Comparison of ENCODE assay signal across 8 cellular contexts in the genomic region with DNA sequence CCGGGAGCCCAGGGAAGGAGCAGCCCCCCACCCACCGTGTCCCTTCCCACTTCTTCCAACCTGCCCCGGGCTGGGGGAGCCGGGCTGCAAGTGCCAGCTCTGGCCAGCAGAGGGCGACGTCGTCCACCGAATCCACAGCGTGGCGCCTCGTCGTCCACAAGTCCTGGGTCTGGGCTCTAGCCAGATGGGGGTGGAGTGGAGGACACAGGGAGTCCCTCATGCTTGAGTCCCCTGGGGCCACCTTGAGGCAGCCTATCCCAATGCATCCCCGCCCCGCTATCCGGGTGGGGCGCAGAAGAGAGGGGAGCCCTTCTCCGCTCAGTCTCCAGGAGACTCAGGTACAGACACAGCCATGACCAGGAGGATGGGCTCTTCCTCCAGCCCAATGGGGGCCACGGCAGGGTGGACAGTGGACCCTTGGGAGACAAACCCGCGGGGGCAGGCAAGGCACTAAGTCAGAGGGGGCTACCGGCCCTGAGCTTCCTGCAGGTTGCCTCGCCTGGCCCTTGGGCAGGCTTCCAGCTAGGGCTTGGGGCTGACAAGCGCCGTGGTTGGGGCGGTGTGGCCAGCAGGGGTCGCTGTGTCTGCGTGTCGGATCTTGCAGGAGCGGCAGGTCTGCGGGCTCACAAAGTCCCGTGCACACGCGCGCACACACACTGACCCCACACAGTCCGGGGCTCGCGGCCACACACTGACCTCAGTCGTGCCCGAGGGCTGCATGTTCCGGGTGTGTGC. TPM values are rescaled to one million over a fixed set of nuclear protein-coding genes. Genes with fewer than 3 reads are reported as not detected.
A peak's percentile ranks its signal among the peaks of the same experiment; 100 is the strongest.
DNase-seq lines count a peak whose midpoint lies in the region; ATAC-seq and TF ChIP-seq lines count a peak whose summit lies in the region.

No MANE protein-coding gene starts in this region.

- in situ Hi-C loops in GM13977 (cut with MboI; ENCODE audit: low pct_unique_long_range_greater_than_20kb, low sequenced_read_pairs, unreplicated experiment) = loop anchor here (10.0 kb wide), 1 partner anchor 88 kb away; a partner anchor contains a TSS

- DNase-seq in GM13977 (ENCODE audit: low spot score) (peak; percentile 92), NCI-H2227 treated with DMSO at 0.1 percent for 48 hours (lab: John Stamatoyannopoulos, UW) (peak; percentile 68), cerebellum (ENCODE audit: low spot score) (peak; percentile 83), kidney tubule cell (ENCODE audit: low spot score) (peak; percentile 81)
- DNase-seq in activated CD4-positive, alpha-beta T cell treated with anti-CD3 and anti-CD28 coated beads for 1 hour = peak; percentile 85
- peak; percentile 83 to 92 for DNase-seq in stimulated activated CD4-positive, alpha-beta T cell treated with anti-CD3 and anti-CD28 coated beads, Interleukin-15, amount 100 ng/mL, for 48 hours (ENCODE audit: low read depth in 2 of 2)

- TF ChIP-seq CTCF in GM13977 (IDR thresholded peaks at IDR 0.05; ENCODE audit: extremely low read depth, insufficient read depth, missing control alignments) = peak; percentile 99

- ATAC-seq in HG03108 (IDR thresholded peaks at IDR 0.05; ENCODE audit: unreplicated experiment) (peak; percentile 53), HG02763 (IDR thresholded peaks at IDR 0.05; ENCODE audit: unreplicated experiment) (no peak)

RNA-seq across cellular contexts. Expression of a gene that starts 5.5 kb away (rescaled TPM):
- 0.82 TPM for total RNA-seq in cerebellum

RNA-seq across cellular contexts. Expression of a gene that starts 5.5 kb away (rescaled TPM):
- total RNA-seq in cerebellum = 0.27 TPM

RNA-seq across cellular contexts. Expression of a gene that starts 16.7 kb away (rescaled TPM):
- total RNA-seq in cerebellum = not detected

RNA-seq across cellular contexts. Expression of a gene that starts 58.1 kb away (rescaled TPM):
- total RNA-seq in cerebellum = 38.3 TPM
